Comparison of ENCODE assay signal across 15 cellular contexts in the genomic region with DNA sequence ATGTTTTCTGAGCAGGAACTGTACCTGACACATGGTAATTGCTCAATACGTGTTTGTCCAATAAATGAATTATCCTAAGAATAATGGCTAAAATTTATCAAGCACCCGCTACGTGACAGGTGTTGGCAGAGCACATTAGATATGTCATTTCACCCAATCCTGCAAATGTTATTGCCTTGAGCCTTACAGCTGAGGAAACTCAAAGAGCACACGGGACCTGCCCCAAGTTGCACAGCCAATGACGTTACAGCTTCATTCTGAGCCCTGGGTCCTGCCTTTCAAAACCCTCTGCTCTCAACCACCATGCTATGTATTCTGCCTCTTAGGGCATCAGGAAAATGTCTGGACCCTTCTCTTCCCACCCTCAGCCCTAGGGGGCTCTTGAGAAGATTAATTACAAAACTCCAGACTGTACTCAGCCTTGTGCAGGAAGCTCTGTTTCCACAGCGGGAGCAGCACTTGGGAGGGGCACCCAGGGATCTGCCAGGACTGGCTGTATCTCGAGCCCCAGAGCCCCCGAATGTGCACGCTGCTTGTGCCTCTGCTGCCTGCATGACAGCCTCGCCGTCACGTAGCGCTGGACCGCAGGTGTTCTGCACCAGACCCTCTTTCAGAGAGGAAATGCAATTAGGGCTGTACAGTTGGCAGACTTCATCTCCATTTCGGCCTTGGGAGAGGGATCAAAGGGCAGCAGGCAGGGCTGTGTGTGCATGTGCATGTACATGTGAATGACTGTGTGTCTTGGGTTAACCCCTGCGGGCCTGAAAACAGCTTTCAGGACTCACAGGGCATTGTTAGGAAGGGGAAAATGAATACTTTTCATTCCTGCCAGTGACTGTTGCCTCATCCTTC.
A peak's percentile ranks its signal among the peaks of the same experiment; 100 is the strongest.
DNase-seq lines count a peak whose midpoint lies in the region; TF ChIP-seq lines count a peak whose summit lies in the region.
"Had no signal": no experiment of that assay in that cellular context is flagged by ENCODE, and none has a peak within 500 bp of the region (broad histone marks: within the 10 kb centered on the region; RNA-seq: fewer than 3 reads in every experiment).

No MANE protein-coding gene starts in this region.

- H3K27ac ChIP-seq in osteoblast (ENCODE audit: low read depth, low read length) = no peak overlapping the region
- H3K27ac ChIP-seq: 22Rv1; BLaER1 treated with 17β-estradiol and CSF1 and Interleukin-3, amounts not matched to agents 10 nM and 100 nM; SJSA1 had no signal

- H3K36me3 Mint-ChIP-seq in glutamatergic neuron (ENCODE audit: unreplicated experiment) = no peaks in the 10 kb centered on the region
- H3K36me3 Mint-ChIP-seq in activated CD4-positive, alpha-beta memory T cell treated with anti-CD3 and anti-CD28 coated beads for 36 hours = no peaks in the 10 kb centered on the region
- H3K36me3 Mint-ChIP-seq: IgD-negative memory B cell had no signal

- H4K20me1 ChIP-seq in osteoblast (ENCODE audit: insufficient read depth, low read length) = no peaks in the 10 kb centered on the region
- H4K20me1 ChIP-seq: BLaER1 treated with 17β-estradiol and CSF1 and Interleukin-3, amounts not matched to agents 10 nM and 100 nM had no signal

- H3K27me3 Mint-ChIP-seq in glutamatergic neuron (ENCODE audit: unreplicated experiment) = no peaks in the 10 kb centered on the region
- H3K27me3 Mint-ChIP-seq in activated CD4-positive, alpha-beta memory T cell treated with anti-CD3 and anti-CD28 coated beads for 36 hours = no peaks in the 10 kb centered on the region
- H3K27me3 Mint-ChIP-seq: IgD-negative memory B cell had no signal

- H3K9me3 Mint-ChIP-seq in glutamatergic neuron (ENCODE audit: unreplicated experiment) = no peaks in the 10 kb centered on the region
- H3K9me3 Mint-ChIP-seq in activated CD4-positive, alpha-beta memory T cell treated with anti-CD3 and anti-CD28 coated beads for 36 hours = peaks cover 6% of the 10 kb centered on the region

- no peaks in the 10 kb centered on the region for H3K36me3 ChIP-seq in osteoblast (ENCODE audit: insufficient read depth, low read length)
- H3K36me3 ChIP-seq: BLaER1 treated with 17β-estradiol and CSF1 and Interleukin-3, amounts not matched to agents 10 nM and 100 nM; HAP-1; SJSA1 had no signal

- POLR2A ChIA-PET in activated CD4-positive, alpha-beta memory T cell treated with anti-CD3 and anti-CD28 coated beads for 36 hours (lab: Charles Lee) = no interaction called here

- no peaks in the 10 kb centered on the region for H3K4me1 ChIP-seq in osteoblast (ENCODE audit: insufficient read depth, low read length)
- H3K4me1 ChIP-seq: BLaER1 treated with 17β-estradiol and CSF1 and Interleukin-3, amounts not matched to agents 10 nM and 100 nM; HAP-1; SJSA1 had no signal

- H3K4me3 ChIP-seq in osteoblast (ENCODE audit: insufficient read depth, low read length) = no peak overlapping the region
- H3K4me3 ChIP-seq: BLaER1 treated with 17β-estradiol and CSF1 and Interleukin-3, amounts not matched to agents 10 nM and 100 nM; HAP-1; SJSA1 had no signal

- intact Hi-C loops in head of caudate nucleus (cut with DNase I) = no loop called here
- intact Hi-C loops in activated CD4-positive, alpha-beta memory T cell treated with anti-CD3 and anti-CD28 coated beads for 36 hours (cut with micrococcal nuclease) = no loop called here

- no peak overlapping the region for H2AFZ ChIP-seq in osteoblast (ENCODE audit: low read length)

- H3K27ac Mint-ChIP-seq in glutamatergic neuron (ENCODE audit: unreplicated experiment) = no peak overlapping the region
- no peak overlapping the region for H3K27ac Mint-ChIP-seq in activated CD4-positive, alpha-beta memory T cell treated with anti-CD3 and anti-CD28 coated beads for 36 hours

- no peaks in the 10 kb centered on the region for H3K9me3 ChIP-seq in osteoblast (ENCODE audit: low read depth, low read length)
- H3K9me3 ChIP-seq: BLaER1 treated with 17β-estradiol and CSF1 and Interleukin-3, amounts not matched to agents 10 nM and 100 nM; HAP-1; SJSA1 had no signal

- no peak overlapping the region for H3K4me2 ChIP-seq in osteoblast (ENCODE audit: insufficient read depth, low read length)
- H3K4me2 ChIP-seq: BLaER1 treated with 17β-estradiol and CSF1 and Interleukin-3, amounts not matched to agents 10 nM and 100 nM had no signal

- CTCF ChIA-PET in activated CD4-positive, alpha-beta memory T cell treated with anti-CD3 and anti-CD28 coated beads for 36 hours (lab: Charles Lee) = no interaction called here

- no peak for TF ChIP-seq CTCF in glutamatergic neuron (IDR thresholded peaks at IDR 0.05; ENCODE audit: partially characterized antibody, unreplicated experiment)
- no peak for TF ChIP-seq CTCF in osteoblast (IDR thresholded peaks at IDR 0.05; ENCODE audit: extremely low read depth, low read depth, low read length)

- H3K79me2 ChIP-seq in osteoblast (ENCODE audit: insufficient read depth, low read length) = no peaks in the 10 kb centered on the region

- no peak overlapping the region for H3K4me3 Mint-ChIP-seq in glutamatergic neuron (ENCODE audit: unreplicated experiment)
- H3K4me3 Mint-ChIP-seq in activated CD4-positive, alpha-beta memory T cell treated with anti-CD3 and anti-CD28 coated beads for 36 hours = no peak overlapping the region
- H3K4me3 Mint-ChIP-seq: IgD-negative memory B cell had no signal

- peak; percentile 41 for DNase-seq in DMS79 treated with DMSO at 0.1 percent for 48 hours (lab: John Stamatoyannopoulos, UW)
- no peak for DNase-seq in DMS79 (lab: John Stamatoyannopoulos, UW)
- DNase-seq in NCI-H748 (lab: John Stamatoyannopoulos, UW; ENCODE audit: unreplicated experiment) = peak; percentile 71
- peak; percentile 19 for DNase-seq in glutamatergic neuron
- DNase-seq in osteoblast (ENCODE audit: insufficient read length, low spot score, missing footprints) = peak; percentile 55
- no peak for DNase-seq in NCI-H510A (lab: John Stamatoyannopoulos, UW)
- DNase-seq in head of caudate nucleus = no peak
- DNase-seq in activated CD4-positive, alpha-beta memory T cell treated with anti-CD3 and anti-CD28 coated beads for 36 hours = no peak
- DNase-seq: NCI-H1417 treated with DMSO at 0.1 percent for 48 hours, NCI-H446 had no signal

- H3K4me1 Mint-ChIP-seq in glutamatergic neuron (ENCODE audit: low read depth, unreplicated experiment) = no peaks in the 10 kb centered on the region
- H3K4me1 Mint-ChIP-seq in activated CD4-positive, alpha-beta memory T cell treated with anti-CD3 and anti-CD28 coated beads for 36 hours (ENCODE audit: low read depth) = no peaks in the 10 kb centered on the region
- H3K4me1 Mint-ChIP-seq: IgD-negative memory B cell had no signal

- no peaks in the 10 kb centered on the region for H3K27me3 ChIP-seq in osteoblast (ENCODE audit: insufficient read depth, low read length)
- H3K27me3 ChIP-seq: BLaER1 treated with 17β-estradiol and CSF1 and Interleukin-3, amounts not matched to agents 10 nM and 100 nM; SJSA1 had no signal

Comparison
In these comparisons a context has a peak if more than half of its experiments do, and no peak if none do; other contexts are left out.
1. DNase-seq: peak in DMS79 treated with DMSO at 0.1 percent for 48 hours (single experiment), NCI-H748 (single experiment), glutamatergic neuron (single experiment) and osteoblast (single experiment); none in DMS79 (single experiment), NCI-H510A (single experiment), head of caudate nucleus (0 of 42) and activated CD4-positive, alpha-beta memory T cell treated with anti-CD3 and anti-CD28 coated beads for 36 hours (single experiment).